In the genomic region with DNA sequence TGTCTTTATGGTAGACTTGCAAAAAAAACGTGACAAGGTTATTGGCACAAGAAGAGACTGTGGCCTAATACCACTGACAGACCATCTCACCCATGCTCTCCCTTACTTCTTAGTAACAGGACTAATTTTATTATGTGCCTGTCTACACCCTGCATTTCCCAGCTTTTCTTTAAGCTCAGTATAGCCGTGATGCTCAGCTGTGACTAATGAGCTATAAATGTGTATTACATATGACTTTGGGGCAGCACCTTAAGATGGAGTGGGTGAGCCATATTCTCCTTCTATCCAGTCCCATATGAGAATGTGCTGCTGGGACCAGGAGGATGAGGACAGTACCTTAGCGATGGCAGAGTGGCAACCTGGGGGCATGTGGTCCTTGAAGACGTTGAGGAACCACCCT, we compare ENCODE assay signal across 18 cellular contexts.
DNase-seq lines count a peak whose midpoint lies in the region; ATAC-seq, FAIRE-seq and TF ChIP-seq lines count a peak whose summit lies in the region.
"Had no signal": no experiment of that assay in that cellular context is flagged by ENCODE, and none has a peak within 500 bp of the region (broad histone marks: within the 10 kb centered on the region; RNA-seq: fewer than 3 reads in every experiment).

No MANE protein-coding gene starts in this region.

- peaks cover 17% of the 10 kb centered on the region for H3K27me3 Mint-ChIP-seq in astrocyte (ENCODE audit: low read depth, unreplicated experiment)
- H3K27me3 Mint-ChIP-seq in activated T-helper 2 cell treated with anti-CD3 and anti-CD28 coated beads, Interferon-gamma antibody, Interleukin-2, Interleukin-4, amounts not matched to agents 10 μg/mL and 5 μg/mL and 100 μg/mL, durations not matched to agents 14 hours and 24 hours and 36 hours (ENCODE audit: low read depth) = no peaks in the 10 kb centered on the region
- H3K27me3 Mint-ChIP-seq: CD4-positive, CD25-positive, alpha-beta regulatory T cell had no signal

- TF ChIP-seq CTCF in AG04450 (IDR thresholded peaks at IDR 0.05; ENCODE audit: low read depth, low read length) (no peak), astrocyte (IDR thresholded peaks at IDR 0.05; ENCODE audit: insufficient read depth, low read depth, low read length) (no peak)

- H3K4me1 Mint-ChIP-seq in astrocyte (ENCODE audit: low read depth, unreplicated experiment) = peaks cover 18% of the 10 kb centered on the region
- H3K4me1 Mint-ChIP-seq in activated T-helper 2 cell treated with anti-CD3 and anti-CD28 coated beads, Interferon-gamma antibody, Interleukin-2, Interleukin-4, amounts not matched to agents 10 μg/mL and 5 μg/mL and 100 μg/mL, durations not matched to agents 14 hours and 24 hours and 36 hours (ENCODE audit: low read depth) = no peaks in the 10 kb centered on the region
- H3K4me1 Mint-ChIP-seq: CD4-positive, CD25-positive, alpha-beta regulatory T cell; IgD-negative memory B cell had no signal

- no peak overlapping the region for H3K9ac ChIP-seq in astrocyte (ENCODE audit: low read length)
- H3K9ac ChIP-seq: BLaER1 treated with 17β-estradiol and CSF1 and Interleukin-3, amounts not matched to agents 10 nM and 100 nM had no signal

- CTCF ChIA-PET in AG04450 (lab: Charles Lee) = no interaction called here

- H3K4me1 ChIP-seq in astrocyte (ENCODE audit: insufficient read depth, low read length) = peaks cover 8% of the 10 kb centered on the region
- H3K4me1 ChIP-seq: BLaER1 treated with 17β-estradiol and CSF1 and Interleukin-3, amounts not matched to agents 10 nM and 100 nM; HAP-1 had no signal

- H3K9me3 ChIP-seq in AG04450 (ENCODE audit: control insufficient read depth, insufficient read depth, low read length) = no peaks in the 10 kb centered on the region; the same call in 1 of the 2 replicates
- no peaks in the 10 kb centered on the region for H3K9me3 ChIP-seq in astrocyte (ENCODE audit: insufficient read depth, low read depth, low read length)
- H3K9me3 ChIP-seq: BLaER1 treated with 17β-estradiol and CSF1 and Interleukin-3, amounts not matched to agents 10 nM and 100 nM; HAP-1 had no signal

- H3K27me3 ChIP-seq in AG04450 (ENCODE audit: control insufficient read depth, insufficient read depth, low read length) (no peaks in the 10 kb centered on the region), astrocyte (ENCODE audit: insufficient read depth, low read length) (no peaks in the 10 kb centered on the region)
- H3K27me3 ChIP-seq: BLaER1 treated with 17β-estradiol and CSF1 and Interleukin-3, amounts not matched to agents 10 nM and 100 nM had no signal

- no peak overlapping the region for H3K4me2 ChIP-seq in astrocyte (ENCODE audit: low read length)
- H3K4me2 ChIP-seq: BLaER1 treated with 17β-estradiol and CSF1 and Interleukin-3, amounts not matched to agents 10 nM and 100 nM had no signal

- no peaks in the 10 kb centered on the region for H3K36me3 ChIP-seq in astrocyte (ENCODE audit: insufficient read depth, low read length)
- H3K36me3 ChIP-seq: BLaER1 treated with 17β-estradiol and CSF1 and Interleukin-3, amounts not matched to agents 10 nM and 100 nM; HAP-1 had no signal

- TF ChIP-seq POLR2A in erythroblast (IDR thresholded peaks at IDR 0.05; ENCODE audit: low read length) = no peak

- no peaks in the 10 kb centered on the region for H3K9me3 Mint-ChIP-seq in astrocyte (ENCODE audit: unreplicated experiment)
- H3K9me3 Mint-ChIP-seq in activated T-helper 2 cell treated with anti-CD3 and anti-CD28 coated beads, Interferon-gamma antibody, Interleukin-2, Interleukin-4, amounts not matched to agents 10 μg/mL and 5 μg/mL and 100 μg/mL, durations not matched to agents 14 hours and 24 hours and 36 hours = no peaks in the 10 kb centered on the region
- H3K9me3 Mint-ChIP-seq: CD4-positive, CD25-positive, alpha-beta regulatory T cell; IgD-negative memory B cell had no signal

- no peak for ATAC-seq in HG02938 (IDR thresholded peaks at IDR 0.05; ENCODE audit: unreplicated experiment)

- H3K36me3 Mint-ChIP-seq in astrocyte (ENCODE audit: low read depth, unreplicated experiment) = no peaks in the 10 kb centered on the region
- H3K36me3 Mint-ChIP-seq in activated T-helper 2 cell treated with anti-CD3 and anti-CD28 coated beads, Interferon-gamma antibody, Interleukin-2, Interleukin-4, amounts not matched to agents 10 μg/mL and 5 μg/mL and 100 μg/mL, durations not matched to agents 14 hours and 24 hours and 36 hours (ENCODE audit: low read depth) = no peaks in the 10 kb centered on the region
- H3K36me3 Mint-ChIP-seq: CD4-positive, CD25-positive, alpha-beta regulatory T cell; IgD-negative memory B cell had no signal

- H2AFZ ChIP-seq in astrocyte (ENCODE audit: low read depth, low read length) = no peak overlapping the region

- intact Hi-C loops in activated T-helper 2 cell treated with anti-CD3 and anti-CD28 coated beads, Interferon-gamma antibody, Interleukin-2, Interleukin-4, amounts not matched to agents 10 μg/mL and 5 μg/mL and 100 μg/mL, durations not matched to agents 14 hours and 24 hours and 36 hours (cut with micrococcal nuclease) = no loop called here

- H3K27ac ChIP-seq in AG04450 (ENCODE audit: low read depth, low read length) (peak overlapping the region; percentile 31), astrocyte (ENCODE audit: low read depth, low read length) (no peak overlapping the region)
- H3K27ac ChIP-seq: BLaER1 treated with 17β-estradiol and CSF1 and Interleukin-3, amounts not matched to agents 10 nM and 100 nM had no signal

- no peaks in the 10 kb centered on the region for H4K20me1 ChIP-seq in astrocyte (ENCODE audit: insufficient read depth, low read length)
- H4K20me1 ChIP-seq: BLaER1 treated with 17β-estradiol and CSF1 and Interleukin-3, amounts not matched to agents 10 nM and 100 nM had no signal

- no peak overlapping the region for H3K4me3 Mint-ChIP-seq in astrocyte (ENCODE audit: unreplicated experiment)
- no peak overlapping the region for H3K4me3 Mint-ChIP-seq in activated T-helper 2 cell treated with anti-CD3 and anti-CD28 coated beads, Interferon-gamma antibody, Interleukin-2, Interleukin-4, amounts not matched to agents 10 μg/mL and 5 μg/mL and 100 μg/mL, durations not matched to agents 14 hours and 24 hours and 36 hours (ENCODE audit: low read depth)
- H3K4me3 Mint-ChIP-seq: CD4-positive, CD25-positive, alpha-beta regulatory T cell; IgD-negative memory B cell had no signal

- DNase-seq in AG04450 (ENCODE audit: low read depth, low spot score) (no peak), AG20443 (ENCODE audit: low spot score) (peak; percentile 12), NCI-H226 (peak; percentile 50), astrocyte (ENCODE audit: low read depth) (peak; percentile 34), erythroblast (lab: John Stamatoyannopoulos, UW) (no peak), AML-193 (lab: John Stamatoyannopoulos, UW) (no peak)
- DNase-seq in activated T-helper 2 cell treated with anti-CD3 and anti-CD28 coated beads, Interferon-gamma antibody, Interleukin-2, Interleukin-4, amounts not matched to agents 10 μg/mL and 5 μg/mL and 100 μg/mL, durations not matched to agents 14 hours and 24 hours and 36 hours (ENCODE audit: low spot score) = no peak
- DNase-seq: ACHN; Calu3; CD4-positive, CD25-positive, alpha-beta regulatory T cell; DMS 273 treated with DMSO at 0.1 percent for 48 hours; KG1 had no signal

- no peak for FAIRE-seq in astrocyte (lab: Jason Lieb, UNC)
- FAIRE-seq: GM12891, H1 had no signal

- H3K27ac Mint-ChIP-seq in astrocyte (ENCODE audit: unreplicated experiment) = peak overlapping the region; percentile 66
- no peak overlapping the region for H3K27ac Mint-ChIP-seq in activated T-helper 2 cell treated with anti-CD3 and anti-CD28 coated beads, Interferon-gamma antibody, Interleukin-2, Interleukin-4, amounts not matched to agents 10 μg/mL and 5 μg/mL and 100 μg/mL, durations not matched to agents 14 hours and 24 hours and 36 hours
- H3K27ac Mint-ChIP-seq: CD4-positive, CD25-positive, alpha-beta regulatory T cell had no signal

- no peaks in the 10 kb centered on the region for H3K79me2 ChIP-seq in astrocyte (ENCODE audit: insufficient read depth, low read length)

- POLR2A ChIA-PET in AG04450 (lab: Yijun Ruan, JAX) = no interaction called here

- H3K4me3 ChIP-seq in AG04450 (ENCODE audit: low read depth, low read length) (no peak overlapping the region), astrocyte (ENCODE audit: insufficient read depth, low read depth, low read length) (no peak overlapping the region)
- H3K4me3 ChIP-seq: BLaER1 treated with 17β-estradiol and CSF1 and Interleukin-3, amounts not matched to agents 10 nM and 100 nM; HAP-1 had no signal

Comparison
In these comparisons a context has a peak if more than half of its experiments do, and no peak if none do; other contexts are left out.
1. DNase-seq: peak in AG20443 (single experiment), NCI-H226 (single experiment) and astrocyte (single experiment); none in AG04450 (single experiment), erythroblast (0 of 2), activated T-helper 2 cell treated with anti-CD3 and anti-CD28 coated beads, Interferon-gamma antibody, Interleukin-2, Interleukin-4, amounts not matched to agents 10 μg/mL and 5 μg/mL and 100 μg/mL, durations not matched to agents 14 hours and 24 hours and 36 hours (single experiment) and AML-193 (0 of 2).